17 cellular contexts compared by ENCODE assay signal in the genomic region with DNA sequence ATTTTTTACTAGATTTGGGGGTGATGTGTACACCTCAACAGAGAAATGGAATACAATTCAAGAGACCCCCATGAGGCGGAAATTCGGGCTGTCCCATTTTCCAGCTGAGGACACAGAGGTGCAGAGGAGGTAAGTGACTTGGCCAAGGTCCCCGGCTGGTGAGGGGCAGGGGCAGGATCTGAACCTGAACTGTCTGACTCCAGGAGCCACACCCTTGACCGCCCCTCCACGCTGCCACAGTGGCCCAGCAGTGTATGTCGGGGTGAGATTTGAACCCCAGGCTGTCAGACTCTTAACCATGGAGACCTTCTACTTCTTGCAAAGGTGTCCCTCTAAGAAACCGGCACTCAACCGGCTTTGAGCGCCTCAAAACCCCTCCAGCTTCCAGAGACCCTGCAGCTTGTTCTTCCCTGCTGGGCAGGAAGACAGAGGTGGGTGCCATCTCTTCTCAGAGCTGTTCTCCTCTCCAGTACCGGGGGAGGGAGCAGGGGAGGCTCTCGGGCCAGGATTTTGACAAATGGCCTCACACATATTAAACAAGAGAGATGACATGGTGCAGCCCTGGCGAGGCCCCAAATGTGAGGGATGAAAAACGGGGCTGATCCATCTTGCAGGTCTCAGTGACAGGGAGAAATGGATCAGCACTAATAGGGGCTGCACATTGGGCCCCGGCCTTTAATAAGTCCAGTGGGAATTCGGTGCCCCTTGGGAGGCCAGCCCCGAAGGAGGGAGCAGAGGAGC.
"Had no signal": no experiment of that assay in that cellular context is flagged by ENCODE, and none has a peak within 500 bp of the region (broad histone marks: within the 10 kb centered on the region; RNA-seq: fewer than 3 reads in every experiment).

No MANE protein-coding gene starts in this region.

- H3K27ac ChIP-seq: foreskin keratinocyte, hepatocyte, neutrophil, testis, transverse colon had no signal

- H3K4me3 ChIP-seq: hepatocyte, mucosa of descending colon, testis, transverse colon had no signal

- DNase-seq: erythroblast; foreskin keratinocyte; kidney glomerular epithelial cell; mammary epithelial cell; mucosa of descending colon; naive thymus-derived CD8-positive, alpha-beta T cell; small intestine; stimulated activated CD4-positive, alpha-beta T cell treated with anti-CD3 and anti-CD28 coated beads, Interleukin-2, amount 100 ng/mL, for 48 hours; stimulated activated CD8-positive, alpha-beta memory T cell treated with anti-CD3 and anti-CD28 coated beads, Interleukin-4, amount 100 ng/mL, for 48 hours; stimulated activated naive CD8-positive, alpha-beta T cell treated with anti-CD3 and anti-CD28 coated beads, Interleukin-15, Interleukin-2, amounts not matched to agents 100 U/mL and 50 U/mL, for 24 hours; testis; transverse colon had no signal

- H3K4me3 Mint-ChIP-seq: central memory CD8-positive, alpha-beta T cell; dendritic cell treated with granulocyte-macrophage colony-stimulating factor and Interleukin-4, amounts not matched to agents 40 ng/mL and 50 ng/mL, for 4 days; naive thymus-derived CD8-positive, alpha-beta T cell; stimulated activated effector memory CD8-positive, alpha-beta T cell treated with anti-CD3 and anti-CD28 coated beads, Interleukin-12 subunit alpha, Interleukin-12 subunit beta, amount 100 ng/mL, for 72 hours had no signal

- H3K4me1 ChIP-seq: foreskin keratinocyte, testis, transverse colon had no signal

- H3K36me3 Mint-ChIP-seq: stimulated activated effector memory CD8-positive, alpha-beta T cell treated with anti-CD3 and anti-CD28 coated beads, Interleukin-12 subunit alpha, Interleukin-12 subunit beta, amount 100 ng/mL, for 72 hours had no signal

- H3K27ac Mint-ChIP-seq: dendritic cell treated with granulocyte-macrophage colony-stimulating factor and Interleukin-4, amounts not matched to agents 40 ng/mL and 50 ng/mL, for 4 days; naive thymus-derived CD8-positive, alpha-beta T cell; stimulated activated effector memory CD8-positive, alpha-beta T cell treated with anti-CD3 and anti-CD28 coated beads, Interleukin-12 subunit alpha, Interleukin-12 subunit beta, amount 100 ng/mL, for 72 hours had no signal

- H3K36me3 ChIP-seq: neutrophil, transverse colon had no signal

- H3K9me3 ChIP-seq: mucosa of descending colon, neutrophil, testis had no signal

- ATAC-seq: foreskin keratinocyte; mucosa of descending colon; naive thymus-derived CD8-positive, alpha-beta T cell; stimulated activated effector memory CD8-positive, alpha-beta T cell treated with anti-CD3 and anti-CD28 coated beads, Interleukin-12 subunit alpha, Interleukin-12 subunit beta, amount 100 ng/mL, for 72 hours; stimulated activated naive CD8-positive, alpha-beta T cell treated with anti-CD3 and anti-CD28 coated beads, Interleukin-15, Interleukin-2, amounts not matched to agents 100 U/mL and 50 U/mL, for 24 hours had no signal

- H3K27me3 ChIP-seq: hepatocyte, testis, transverse colon had no signal

- H3K4me1 Mint-ChIP-seq: central memory CD8-positive, alpha-beta T cell; naive thymus-derived CD8-positive, alpha-beta T cell; stimulated activated effector memory CD8-positive, alpha-beta T cell treated with anti-CD3 and anti-CD28 coated beads, Interleukin-12 subunit alpha, Interleukin-12 subunit beta, amount 100 ng/mL, for 72 hours had no signal
